ENCODE assay signal across 18 cellular contexts in the genomic region with DNA sequence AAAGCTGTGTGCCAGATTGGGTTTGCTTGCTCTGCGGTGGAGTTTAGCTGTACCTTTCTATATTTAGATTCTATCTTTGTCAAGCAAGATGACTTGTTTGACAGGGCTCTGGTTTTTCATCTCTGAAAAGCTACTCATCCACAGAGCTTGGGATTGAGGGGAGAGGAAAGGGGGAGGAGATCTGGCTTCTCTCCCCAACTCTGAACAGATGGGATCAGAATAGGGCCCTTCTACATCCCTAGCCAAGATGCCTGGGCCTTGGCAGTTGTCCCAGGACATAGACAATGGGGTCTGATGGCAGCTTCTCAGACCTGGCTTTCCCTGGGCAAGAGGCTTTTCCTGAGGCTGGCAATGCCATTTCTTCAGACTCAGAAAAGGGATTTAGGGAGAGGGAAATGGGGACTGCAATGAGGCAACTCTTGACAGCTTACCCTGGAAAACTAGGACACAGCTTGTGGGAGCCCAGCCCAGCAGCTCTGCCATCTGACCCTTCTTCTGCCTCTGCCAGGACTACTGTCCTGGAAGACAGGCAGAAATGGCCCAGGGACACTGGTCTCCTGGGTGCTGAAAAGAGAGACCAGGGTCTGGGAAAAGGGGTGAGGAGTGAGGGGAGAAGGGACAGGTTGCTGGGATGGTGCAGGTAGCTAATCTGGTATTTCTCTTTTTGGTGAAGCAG. TPM values are rescaled to one million over a fixed set of nuclear protein-coding genes. Genes with fewer than 3 reads are reported as not detected.
DNase-seq lines count a peak whose midpoint lies in the region; ATAC-seq and TF ChIP-seq lines count a peak whose summit lies in the region.
"Had no signal": no experiment of that assay in that cellular context is flagged by ENCODE, and none has a peak within 500 bp of the region (broad histone marks: within the 10 kb centered on the region; RNA-seq: fewer than 3 reads in every experiment).

No MANE protein-coding gene starts in this region.

- TF ChIP-seq CTCF in gastrocnemius medialis (IDR thresholded peaks at IDR 0.05 in 4 of 5, conservative IDR thresholded peaks at IDR 0.05 in 1 of 5), result no peak
- TF ChIP-seq CTCF in lower lobe of right lung (IDR thresholded peaks at IDR 0.05), result no peak

- H3K9me3 ChIP-seq in gastrocnemius medialis (no peaks in the 10 kb centered on the region), lower lobe of right lung (no peaks in the 10 kb centered on the region)
- H3K9me3 ChIP-seq: testis had no signal

- no peak overlapping the region for H3K4me3 ChIP-seq in gastrocnemius medialis
- no peak overlapping the region for H3K4me3 ChIP-seq in lower lobe of right lung
- H3K4me3 ChIP-seq: K562, smooth muscle cell, testis had no signal

- ATAC-seq in gastrocnemius medialis (peak; percentile 75 to 84), lower lobe of right lung (no peak)
- ATAC-seq: activated T-cell treated with anti-CD3 and anti-CD28 coated beads, Interleukin-2, amount 50 U/mL, for 4 hours; esophagus mucosa; K562; left ventricle myocardium superior had no signal

- H3K27me3 ChIP-seq in gastrocnemius medialis (no peaks in the 10 kb centered on the region), lower lobe of right lung (ENCODE audit: low read depth) (no peaks in the 10 kb centered on the region)
- H3K27me3 ChIP-seq: testis had no signal

- H3K36me3 ChIP-seq in gastrocnemius medialis, result no peaks in the 10 kb centered on the region
- H3K36me3 ChIP-seq in lower lobe of right lung, result no peaks in the 10 kb centered on the region

- in situ Hi-C loops in gastrocnemius medialis (cut with MboI; ENCODE audit: low sequenced_read_pairs in 4 of 4), result no loop called here

- DNase-seq in NCI-H1092 treated with DMSO at 0.1 percent for 48 hours (lab: John Stamatoyannopoulos, UW), result peak; percentile 76
- DNase-seq in NCI-H69 (lab: John Stamatoyannopoulos, UW), result peak; percentile 81
- peak; percentile 86 to 93 for DNase-seq in hippocampal formation (lab: John Stamatoyannopoulos, UW)
- peak; percentile 14 to 34 for DNase-seq in gastrocnemius medialis
- DNase-seq in stimulated activated CD4-positive, alpha-beta T cell treated with anti-CD3 and anti-CD28 coated beads, Interleukin-1b, Interleukin-23, amount 100 ng/mL, for 48 hours, result no peak
- no peak for DNase-seq in lower lobe of right lung
- DNase-seq in HuH-7.5 (ENCODE audit: low spot score), result no peak
- DNase-seq: activated CD4-positive, alpha-beta memory T cell treated with anti-CD3 and anti-CD28 coated beads, Interleukin-2, amount 10 ng/mL, durations not matched to agents 7 days and 5 days; activated T-cell treated with anti-CD3 and anti-CD28 coated beads, Interleukin-2, amount 50 U/mL, for 4 hours; effector CD4-positive, alpha-beta T cell; GDM1; left ventricle myocardium superior; stimulated activated CD8-positive, alpha-beta memory T cell treated with anti-CD3 and anti-CD28 coated beads, Interleukin-4, amount 100 ng/mL, for 48 hours; SW 1271; testis had no signal

- intact Hi-C loops in gastrocnemius medialis (cut with DNase I; ENCODE audit: low total_unique reads) (no loop called here), lower lobe of right lung (cut with DNase I) (no loop called here)

- no peak for TF ChIP-seq POLR2A in gastrocnemius medialis (IDR thresholded peaks at IDR 0.05)

- H3K27ac ChIP-seq in gastrocnemius medialis (peak overlapping the region in 2 of 4 donors; percentile 34 to 76), lower lobe of right lung (no peak overlapping the region)
- H3K27ac ChIP-seq: testis had no signal

- H3K4me1 ChIP-seq in gastrocnemius medialis, result peaks cover 0 to 13% of the 10 kb centered on the region in 2 donors
- H3K4me1 ChIP-seq in lower lobe of right lung, result no peaks in the 10 kb centered on the region
- H3K4me1 ChIP-seq: testis had no signal

RNA-seq across cellular contexts. Expression of gene ASTN2, which starts 50.2 kb away (rescaled TPM):
- total RNA-seq in gastrocnemius medialis, result 1 to 10 TPM; 2.5 to 4.6 (median 3.7) TPM
- 4.3 TPM for total RNA-seq in lower lobe of right lung

Comparison
In these comparisons a context has a peak if more than half of its experiments do, and no peak if none do; other contexts are left out.
1. DNase-seq: peak in NCI-H1092 treated with DMSO at 0.1 percent for 48 hours (single experiment), NCI-H69 (single experiment), hippocampal formation (2 of 2) and gastrocnemius medialis (2 of 2); none in stimulated activated CD4-positive, alpha-beta T cell treated with anti-CD3 and anti-CD28 coated beads, Interleukin-1b, Interleukin-23, amount 100 ng/mL, for 48 hours (single experiment), lower lobe of right lung (single experiment) and HuH-7.5 (single experiment).
2. ATAC-seq: peak in gastrocnemius medialis (2 of 2); none in lower lobe of right lung (0 of 2).